ENCODE assay signal across 8 cellular contexts in genomic region chr4:56388311-56388710, GRCh38. TPM values are rescaled to one million over a fixed set of nuclear protein-coding genes. Genes with fewer than 3 reads are reported as not detected.
DNase-seq lines count a peak whose midpoint lies in the region; ATAC-seq and TF ChIP-seq lines count a peak whose summit lies in the region.

No MANE protein-coding gene starts in this region.

- BruUV-seq in Calu3 (replicated peaks; lab: Mats Ljungman, UMichigan): no TSS peak

- H3K4me1 Mint-ChIP-seq in Calu3 (ENCODE audit: low read depth, unreplicated experiment): peaks cover 30% of the 10 kb centered on the region

- DNase-seq in Calu3: no peak
- peak; percentile 50 for DNase-seq in NAMALWA (ENCODE audit: low spot score)
- DNase-seq in dermis blood vessel endothelial cell: peak; percentile 14
- no peak for DNase-seq in kidney glomerular epithelial cell (lab: John Stamatoyannopoulos, UW)
- no peak for DNase-seq in NCI-H2171 (lab: John Stamatoyannopoulos, UW)
- no peak for DNase-seq in NOMO-1 treated with dmso at 0.1 percent for 144 hours (lab: John Stamatoyannopoulos, UW; ENCODE audit: unreplicated experiment)

- H3K36me3 ChIP-seq in neuron (ENCODE audit: insufficient read depth, low read length): peaks cover 13% of the 10 kb centered on the region

- peaks cover 23% of the 10 kb centered on the region for H3K36me3 Mint-ChIP-seq in Calu3 (ENCODE audit: insufficient read depth, unreplicated experiment)

- H3K27ac Mint-ChIP-seq in Calu3 (ENCODE audit: unreplicated experiment): peak overlapping the region; percentile 96

- no peaks in the 10 kb centered on the region for H3K27me3 ChIP-seq in neuron (ENCODE audit: insufficient read depth, low read length)

- CTCF ChIA-PET in Calu3 (lab: Charles Lee): no interaction called here

- H3K4me1 ChIP-seq in neuron (ENCODE audit: insufficient read depth, low read length): peaks cover 15% of the 10 kb centered on the region

- no peaks in the 10 kb centered on the region for H3K9me3 Mint-ChIP-seq in Calu3 (ENCODE audit: low read depth, unreplicated experiment)

- intact Hi-C loops in Calu3 (cut with micrococcal nuclease; ENCODE audit: unreplicated experiment): no loop called here

- no peak for ATAC-seq in GM18909 (IDR thresholded peaks at IDR 0.05; ENCODE audit: poor library complexity, unreplicated experiment)

- no peak overlapping the region for H2AFZ ChIP-seq in neuron (ENCODE audit: low read depth, low read length)

- peak overlapping the region; percentile 70 for H3K4me3 ChIP-seq in neuron (ENCODE audit: low read length)

- H3K27me3 Mint-ChIP-seq in Calu3 (ENCODE audit: unreplicated experiment): no peaks in the 10 kb centered on the region

- H3K4me3 Mint-ChIP-seq in Calu3 (ENCODE audit: low read depth, unreplicated experiment): peak overlapping the region; percentile 83

- H3K9me3 ChIP-seq in neuron (ENCODE audit: low read length): no peaks in the 10 kb centered on the region

- TF ChIP-seq CTCF in Calu3 (IDR thresholded peaks at IDR 0.05; ENCODE audit: unreplicated experiment): no peak

RNA-seq across cellular contexts. Expression of gene AASDH, which starts 1.0 kb away (rescaled TPM):
- 8.5 and 9.1 TPM in 2 replicates for total RNA-seq in Calu3 (2022)
- 10.0 and 14.1 TPM in 2 replicates for total RNA-seq in dermis blood vessel endothelial cell

RNA-seq across cellular contexts. Expression of gene PPAT, which starts 47.1 kb away (rescaled TPM):
- 28.9 and 31.2 TPM in 2 replicates for total RNA-seq in Calu3 (2022)
- 16.8 and 18.3 TPM in 2 replicates for total RNA-seq in dermis blood vessel endothelial cell

RNA-seq across cellular contexts. Expression of gene PAICS, which starts 47.7 kb away (rescaled TPM):
- total RNA-seq in Calu3 (2022) (116 and 131 TPM in 2 replicates), dermis blood vessel endothelial cell (25.9 and 92.4 TPM in 2 replicates)

Comparison
In these comparisons a context has a peak if more than half of its experiments do, and no peak if none do; other contexts are left out.
1. DNase-seq: peak in NAMALWA (single experiment) and dermis blood vessel endothelial cell (single experiment); none in Calu3 (single experiment), kidney glomerular epithelial cell (single experiment), NCI-H2171 (single experiment) and NOMO-1 treated with dmso at 0.1 percent for 144 hours (single experiment).